ENCODE assay signal across 8 cellular contexts in genomic region chr20:47854687-47855212, GRCh38.
DNase-seq lines count a peak whose midpoint lies in the region; ATAC-seq lines count a peak whose summit lies in the region.

No MANE protein-coding gene starts in this region.

- no peak overlapping the region for H3K4me3 Mint-ChIP-seq in activated T-helper 17 cell treated with anti-CD3 and anti-CD28 coated beads, Interleukin-2, amount 50 U/mL, for 72 hours

- DNase-seq in Caki2 (ENCODE audit: low read depth) (peak; percentile 53), HPDE6-E6E7 (ENCODE audit: extremely low spot score) (peak; percentile 75), SK-N-DZ (ENCODE audit: low spot score) (peak; percentile 57), iris pigment epithelial cell (ENCODE audit: low read depth) (peak; percentile 68), caudate nucleus (lab: John Stamatoyannopoulos, UW) (no peak), mesenteric fat pad (ENCODE audit: low spot score) (no peak)
- DNase-seq in NK-92 treated with Interleukin-12 subunit alpha and Interleukin-12 subunit beta, amount 100 ng/mL, for 24 hours (lab: John Stamatoyannopoulos, UW), result no peak

- no peak for ATAC-seq in activated T-helper 17 cell treated with anti-CD3 and anti-CD28 coated beads, Interleukin-2, amount 50 U/mL, for 72 hours (replicated peaks)

- no peak overlapping the region for H3K27ac ChIP-seq in caudate nucleus (ENCODE audit: low read depth, low read length)

- in situ Hi-C loops in Caki2 (cut with HindIII; ENCODE audit: low pct_unique_long_range_greater_than_20kb, low sequenced_read_pairs), result no loop called here

- no peaks in the 10 kb centered on the region for H3K9me3 Mint-ChIP-seq in activated T-helper 17 cell treated with anti-CD3 and anti-CD28 coated beads, Interleukin-2, amount 50 U/mL, for 72 hours

- no peak overlapping the region for H3K27ac Mint-ChIP-seq in activated T-helper 17 cell treated with anti-CD3 and anti-CD28 coated beads, Interleukin-2, amount 50 U/mL, for 72 hours

- peaks cover 20% of the 10 kb centered on the region for H3K27me3 Mint-ChIP-seq in activated T-helper 17 cell treated with anti-CD3 and anti-CD28 coated beads, Interleukin-2, amount 50 U/mL, for 72 hours

- no peaks in the 10 kb centered on the region for H3K36me3 Mint-ChIP-seq in activated T-helper 17 cell treated with anti-CD3 and anti-CD28 coated beads, Interleukin-2, amount 50 U/mL, for 72 hours (ENCODE audit: low read depth)

- no peaks in the 10 kb centered on the region for H3K4me1 Mint-ChIP-seq in activated T-helper 17 cell treated with anti-CD3 and anti-CD28 coated beads, Interleukin-2, amount 50 U/mL, for 72 hours

Comparison
In these comparisons a context has a peak if more than half of its experiments do, and no peak if none do; other contexts are left out.
1. DNase-seq: peak in Caki2 (single experiment), HPDE6-E6E7 (single experiment), SK-N-DZ (single experiment) and iris pigment epithelial cell (single experiment); none in caudate nucleus (0 of 61), mesenteric fat pad (single experiment) and NK-92 treated with Interleukin-12 subunit alpha and Interleukin-12 subunit beta, amount 100 ng/mL, for 24 hours (single experiment).